ENCODE assay signal across 21 cellular contexts in the genomic region with DNA sequence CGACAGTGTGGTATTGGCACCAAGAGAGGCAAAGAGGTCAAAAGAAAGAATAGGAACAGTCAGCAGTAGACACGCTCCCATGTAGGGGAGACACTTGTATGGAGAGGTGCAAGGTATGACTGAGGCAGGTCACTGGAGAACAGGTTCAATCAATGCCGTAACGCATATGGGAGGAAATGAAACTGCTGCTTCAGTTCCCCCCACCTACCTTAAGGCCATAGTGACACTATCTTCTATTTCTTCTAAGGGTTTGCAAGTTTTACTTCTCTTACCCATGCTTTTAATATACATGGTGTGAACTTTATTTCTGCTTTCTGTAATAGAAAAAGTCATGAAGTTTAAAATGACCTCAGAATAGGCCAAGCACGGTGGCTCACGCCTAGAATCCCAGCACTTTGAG.
"Had no signal": no experiment of that assay in that cellular context is flagged by ENCODE, and none has a peak within 500 bp of the region (broad histone marks: within the 10 kb centered on the region; RNA-seq: fewer than 3 reads in every experiment).

No MANE protein-coding gene starts in this region.

- H3K4me1 ChIP-seq: adrenal gland, breast epithelium, psoas muscle had no signal

- H3K4me3 ChIP-seq: adrenal gland, breast epithelium, gastroesophageal sphincter, heart right ventricle, ovary, psoas muscle, suprapubic skin had no signal

- ATAC-seq: activated CD4-positive, CD25-positive, alpha-beta regulatory T cell treated with anti-CD3 and anti-CD28 coated beads, Interleukin-2, amount 50 U/mL, for 24 hours; activated T-cell treated with anti-CD3 and anti-CD28 coated beads, Interleukin-2, amount 50 U/mL, for 72 hours; esophagus mucosa; gastroesophageal sphincter; heart right ventricle; left ventricle myocardium superior; naive thymus-derived CD8-positive, alpha-beta T cell; psoas muscle; right cardiac atrium; stimulated activated naive CD8-positive, alpha-beta T cell treated with anti-CD3 and anti-CD28 coated beads, Interleukin-15, amount 100 ng/mL, for 72 hours had no signal

- H3K27ac Mint-ChIP-seq: activated T-cell treated with anti-CD3 and anti-CD28 coated beads, Interleukin-2, amount 50 U/mL, for 72 hours; stimulated activated naive CD8-positive, alpha-beta T cell treated with anti-CD3 and anti-CD28 coated beads, Interleukin-15, amount 100 ng/mL, for 72 hours; type B pancreatic cell had no signal

- DNase-seq: activated CD4-positive, alpha-beta T cell treated with anti-CD3 and anti-CD28 coated beads, Interleukin-2, amount 50 U/mL, for 1 hour; activated effector memory CD4-positive, alpha-beta T cell treated with anti-CD3 and anti-CD28 coated beads, Interleukin-2, amount 50 U/mL, for 16 hours; activated naive CD4-positive, alpha-beta T cell treated with anti-CD3 and anti-CD28 coated beads, Interleukin-2, amount 50 U/mL, for 16 hours; activated T-cell treated with anti-CD3 and anti-CD28 coated beads, Interleukin-2, amount 50 U/mL, for 72 hours; effector CD4-positive, alpha-beta T cell; heart right ventricle; left ventricle myocardium superior; naive thymus-derived CD8-positive, alpha-beta T cell; ovary; psoas muscle; right cardiac atrium; stimulated activated CD4-positive, alpha-beta T cell treated with anti-CD3 and anti-CD28 coated beads, Interleukin-2, amount 100 ng/mL, for 24 hours; stimulated activated naive CD8-positive, alpha-beta T cell treated with anti-CD3 and anti-CD28 coated beads, Interleukin-15, amount 100 ng/mL, for 72 hours; T-helper 9 cell had no signal

- H3K9me3 ChIP-seq: adrenal gland, breast epithelium, gastroesophageal sphincter, heart right ventricle, ovary, psoas muscle, suprapubic skin had no signal

- H3K36me3 Mint-ChIP-seq: naive thymus-derived CD8-positive, alpha-beta T cell; type B pancreatic cell had no signal

- H3K9me3 Mint-ChIP-seq: activated T-cell treated with anti-CD3 and anti-CD28 coated beads, Interleukin-2, amount 50 U/mL, for 72 hours; naive thymus-derived CD8-positive, alpha-beta T cell; type B pancreatic cell had no signal

- H3K36me3 ChIP-seq: adrenal gland, breast epithelium, gastroesophageal sphincter, heart right ventricle, ovary, suprapubic skin had no signal

- H3K27me3 ChIP-seq: adrenal gland, breast epithelium, gastroesophageal sphincter, ovary, suprapubic skin had no signal

- H3K27ac ChIP-seq: adrenal gland, breast epithelium, gastroesophageal sphincter, heart right ventricle, ovary, psoas muscle, suprapubic skin had no signal

- H3K4me3 Mint-ChIP-seq: activated T-cell treated with anti-CD3 and anti-CD28 coated beads, Interleukin-2, amount 50 U/mL, for 72 hours; naive thymus-derived CD8-positive, alpha-beta T cell; stimulated activated naive CD8-positive, alpha-beta T cell treated with anti-CD3 and anti-CD28 coated beads, Interleukin-15, amount 100 ng/mL, for 72 hours; type B pancreatic cell had no signal
